ENCODE assay signal across 8 cellular contexts in the genomic region with DNA sequence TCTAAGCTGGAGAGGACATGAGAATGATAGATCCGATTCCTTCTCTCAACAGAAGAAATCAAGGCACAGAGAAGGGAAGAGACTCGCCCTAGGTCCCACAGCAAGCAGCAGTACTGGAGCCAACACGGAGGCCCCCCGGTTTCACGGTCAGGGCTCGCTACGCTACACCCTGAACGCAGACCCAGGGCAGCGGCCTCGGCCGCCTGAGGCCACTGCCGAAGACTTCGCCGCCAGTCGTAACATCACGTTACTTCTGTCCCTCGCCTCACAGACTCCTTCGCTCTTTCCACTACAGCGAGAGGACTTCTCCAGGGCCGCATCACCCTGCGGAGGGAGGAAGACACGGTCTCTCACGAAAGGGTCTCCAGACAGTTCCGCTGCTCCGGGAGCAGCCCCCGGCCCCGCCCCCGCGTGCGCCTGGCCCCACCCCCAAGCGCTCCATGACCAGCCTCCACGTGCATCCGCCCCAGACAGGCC. TPM values are rescaled to one million over a fixed set of nuclear protein-coding genes. Genes with fewer than 3 reads are reported as not detected.
DNase-seq lines count a peak whose midpoint lies in the region; ATAC-seq and TF ChIP-seq lines count a peak whose summit lies in the region.

No MANE protein-coding gene starts in this region.

- intact Hi-C loops in CD4-positive, alpha-beta memory T cell (cut with micrococcal nuclease): loop anchor here (1.0 to 10.0 kb wide), 3 partner anchors 32 to 132 kb away; a partner anchor contains a TSS
- intact Hi-C loops in esophagus muscularis mucosa (cut with DNase I): no loop called here

- peak overlapping the region; percentile 48 to 82 for H3K4me3 ChIP-seq in CD4-positive, alpha-beta memory T cell (ENCODE audit: low read length in 2 of 2)
- H3K4me3 ChIP-seq in OCI-LY1 (ENCODE audit: low read depth, low read length, poor library complexity, severe bottlenecking) (peak overlapping the region; percentile 73), esophagus muscularis mucosa (peak overlapping the region; percentile 80 to 89 (median 84)), trophoblast cell (ENCODE audit: low read depth, low read length) (peak overlapping the region; percentile 72)

- H3K4me3 Mint-ChIP-seq in CD4-positive, alpha-beta memory T cell: peak overlapping the region; percentile 91 to 99 (median 93)

- H3K27me3 ChIP-seq in CD4-positive, alpha-beta memory T cell (ENCODE audit: insufficient read depth, low read length): no peaks in the 10 kb centered on the region
- no peaks in the 10 kb centered on the region for H3K27me3 ChIP-seq in OCI-LY1 (ENCODE audit: insufficient read depth, low read length)
- H3K27me3 ChIP-seq in esophagus muscularis mucosa: no peaks in the 10 kb centered on the region
- H3K27me3 ChIP-seq in trophoblast cell (ENCODE audit: insufficient read depth, low read length): no peaks in the 10 kb centered on the region

- CTCF ChIA-PET in CD4-positive, alpha-beta memory T cell (lab: Charles Lee; ENCODE audit: partially characterized antibody): interaction anchor here (0.9 to 2.6 kb wide), 5 partner anchors 9 to 409 kb away, joined by 3 to 9 read pairs (median 4); no protein-coding TSS in a partner anchor

- H3K79me2 ChIP-seq in OCI-LY1 (ENCODE audit: insufficient read depth, low read length) (peaks cover 3% of the 10 kb centered on the region), trophoblast cell (ENCODE audit: control insufficient read depth, insufficient read depth, low read length, poor library complexity) (peaks cover 6% of the 10 kb centered on the region)

- H3K14ac ChIP-seq in trophoblast cell (ENCODE audit: low read length): peak overlapping the region; percentile 16

- H3K36me3 ChIP-seq in CD4-positive, alpha-beta memory T cell (ENCODE audit: insufficient read depth, low read length): no peaks in the 10 kb centered on the region
- H3K36me3 ChIP-seq in OCI-LY1 (ENCODE audit: insufficient read depth, low read length): no peaks in the 10 kb centered on the region
- no peaks in the 10 kb centered on the region for H3K36me3 ChIP-seq in esophagus muscularis mucosa
- H3K36me3 ChIP-seq in trophoblast cell (ENCODE audit: control insufficient read depth in 1 of 2, insufficient read depth in 2 of 2, low read length in 2 of 2): peaks cover 0 to 4% of the 10 kb centered on the region in 2 experiments

- peaks cover 0 to 6% of the 10 kb centered on the region in 2 donors for H3K27me3 Mint-ChIP-seq in CD4-positive, alpha-beta memory T cell

- H3K36me3 Mint-ChIP-seq in CD4-positive, alpha-beta memory T cell: peaks cover 0 to 3% of the 10 kb centered on the region in 2 donors

- peaks cover 12% of the 10 kb centered on the region for H3K4me1 ChIP-seq in CD4-positive, alpha-beta memory T cell (ENCODE audit: insufficient read depth, low read length)
- H3K4me1 ChIP-seq in OCI-LY1 (ENCODE audit: insufficient read depth, low read length, severe bottlenecking) (peaks cover 12% of the 10 kb centered on the region), esophagus muscularis mucosa (peaks cover 4 to 20% (median 16%) of the 10 kb centered on the region in 4 donors), trophoblast cell (ENCODE audit: control insufficient read depth in 1 of 2, insufficient read depth in 2 of 2, low read length in 2 of 2) (peaks cover 8% of the 10 kb centered on the region in 2 experiments)

- no peak overlapping the region for H2AK5ac ChIP-seq in trophoblast cell (ENCODE audit: low read length)

- peak overlapping the region; percentile 66 for H3K27ac ChIP-seq in CD4-positive, alpha-beta memory T cell (ENCODE audit: low read depth, low read length)
- H3K27ac ChIP-seq in OCI-LY1 (ENCODE audit: low read depth, low read length, poor library complexity, severe bottlenecking) (no peak overlapping the region), esophagus muscularis mucosa (replicated peaks in 1 of 4) (peak overlapping the region; percentile 70 to 82 (median 70)), trophoblast cell (ENCODE audit: low read depth, low read length) (no peak overlapping the region)

- H4K8ac ChIP-seq in trophoblast cell (ENCODE audit: low read depth, low read length): peak overlapping the region; percentile 67

- H3F3A ChIP-seq in OCI-LY1 (ENCODE audit: insufficient read depth, low read length): no peaks in the 10 kb centered on the region

- POLR2A ChIA-PET in CD4-positive, alpha-beta memory T cell (lab: Charles Lee; ENCODE audit: partially characterized antibody): interaction anchor here (1.2 to 2.6 kb wide), 3 partner anchors 22 to 210 kb away, joined by 3 to 9 read pairs (median 4); a partner anchor contains a TSS

- 8% methylated on average over 25 of the region's 33 CpGs for WGBS in esophagus muscularis mucosa
- no CpG with 5 or more reads among the region's 33 CpGs for WGBS in trophoblast cell (ENCODE audit: extremely low coverage, insufficient coverage, insufficient read length)

- peak overlapping the region; percentile 37 for H4K91ac ChIP-seq in trophoblast cell (ENCODE audit: low read depth, low read length)

- H3K4me2 ChIP-seq in OCI-LY1 (ENCODE audit: low read length) (peak overlapping the region; percentile 69), trophoblast cell (ENCODE audit: low read length) (peak overlapping the region; percentile 83)

- peak overlapping the region; percentile 85; the same call in 1 of the 2 replicates for H2AFZ ChIP-seq in OCI-LY1 (ENCODE audit: low read length)
- H2AFZ ChIP-seq in trophoblast cell (ENCODE audit: insufficient read depth, low read length, poor library complexity): peak overlapping the region; percentile 68

- H3K18ac ChIP-seq in trophoblast cell (ENCODE audit: low read length): peak overlapping the region; percentile 38

- no peaks in the 10 kb centered on the region for H3K9me2 ChIP-seq in OCI-LY1 (ENCODE audit: low read depth, low read length)

- DNase-seq in CD4-positive, alpha-beta memory T cell: no peak
- DNase-seq in esophagus muscularis mucosa (ENCODE audit: extremely low spot score): no peak
- DNase-seq in trophoblast cell: no peak
- no peak for DNase-seq in NOMO-1 treated with dmso at 0.1 percent for 144 hours (lab: John Stamatoyannopoulos, UW; ENCODE audit: unreplicated experiment)
- no peak for DNase-seq in germinal center (ENCODE audit: low spot score)
- no peak for DNase-seq in NCI-H446 treated with DMSO at 0.1 percent for 48 hours (lab: John Stamatoyannopoulos, UW)

- H3K9me3 ChIP-seq in CD4-positive, alpha-beta memory T cell (ENCODE audit: control insufficient read depth in 1 of 2, low read length in 2 of 2): no peaks in the 10 kb centered on the region
- H3K9me3 ChIP-seq in OCI-LY1 (ENCODE audit: low read length) (no peaks in the 10 kb centered on the region), esophagus muscularis mucosa (no peaks in the 10 kb centered on the region), trophoblast cell (ENCODE audit: insufficient read depth, low read depth, low read length) (peaks cover 3% of the 10 kb centered on the region)

- TF ChIP-seq CTCF in OCI-LY1 (IDR thresholded peaks at IDR 0.05; ENCODE audit: low read length) (no peak), esophagus muscularis mucosa (IDR thresholded peaks at IDR 0.05) (no peak)

- no peak for TF ChIP-seq EP300 in esophagus muscularis mucosa (IDR thresholded peaks at IDR 0.05)

- H4K12ac ChIP-seq in trophoblast cell (ENCODE audit: low read depth, low read length): peak overlapping the region; percentile 67

- H3K23ac ChIP-seq in trophoblast cell (ENCODE audit: low read length): no peak overlapping the region

- no peak for TF ChIP-seq POLR2A in esophagus muscularis mucosa (IDR thresholded peaks at IDR 0.05; ENCODE audit: low read depth)

- no peak overlapping the region for H2BK12ac ChIP-seq in trophoblast cell (ENCODE audit: low read length)

- no peak overlapping the region for H2BK5ac ChIP-seq in trophoblast cell (ENCODE audit: low read depth, low read length, poor library complexity)

- no peak overlapping the region for H3K4ac ChIP-seq in trophoblast cell (ENCODE audit: low read depth, low read length)

- no peak overlapping the region for H2BK120ac ChIP-seq in trophoblast cell (ENCODE audit: insufficient read depth, low read length, poor library complexity)

- peak overlapping the region; percentile 93 to 97 (median 95) for H3K27ac Mint-ChIP-seq in CD4-positive, alpha-beta memory T cell

- H3K79me1 ChIP-seq in trophoblast cell (ENCODE audit: low read length): peaks cover 16% of the 10 kb centered on the region

- H3K9ac ChIP-seq in OCI-LY1 (ENCODE audit: low read length) (peak overlapping the region; percentile 66), trophoblast cell (ENCODE audit: low read length) (peak overlapping the region; percentile 68)

- H3K4me1 Mint-ChIP-seq in CD4-positive, alpha-beta memory T cell: peaks cover 5 to 17% (median 12%) of the 10 kb centered on the region in 4 donors

- no peaks in the 10 kb centered on the region for H4K20me1 ChIP-seq in OCI-LY1 (ENCODE audit: insufficient read depth, low read length)

- no peaks in the 10 kb centered on the region for H3K9me3 Mint-ChIP-seq in CD4-positive, alpha-beta memory T cell

- ATAC-seq in GM21825 (IDR thresholded peaks at IDR 0.05; ENCODE audit: unreplicated experiment): peak; percentile 13

RNA-seq across cellular contexts. Expression of a gene that starts 0.4 kb away (rescaled TPM):
- 10 to 100 TPM; 25.2 to 26.9 TPM for total RNA-seq in CD4-positive, alpha-beta memory T cell
- polyA plus RNA-seq in CD4-positive, alpha-beta memory T cell: 10 to 100 TPM in 1 of 2 donors, 1 to 10 TPM in 1; 7.2 to 10.2 TPM
- total RNA-seq in esophagus muscularis mucosa: 10 to 100 TPM; 10.9 to 18.7 (median 14.7) TPM
- polyA plus RNA-seq in trophoblast cell (2013): 35.0 and 42.5 TPM in 2 replicates

RNA-seq across cellular contexts. Expression of a gene that starts 32.0 kb away (rescaled TPM):
- total RNA-seq in CD4-positive, alpha-beta memory T cell: under 1 TPM in 1 of 2 experiments, not detected in 1; 0.35 TPM
- polyA plus RNA-seq in CD4-positive, alpha-beta memory T cell: under 1 TPM in 1 of 2 donors, not detected in 1; 0.25 TPM
- 1 to 10 TPM in 2 of 4 donors, under 1 TPM in 2; 0.78 to 2.5 (median 1.7) TPM for total RNA-seq in esophagus muscularis mucosa
- 4.3 and 4.7 TPM in 2 replicates for polyA plus RNA-seq in trophoblast cell (2013)

Comparison
In these comparisons a context has a peak if more than half of its experiments do, and no peak if none do; other contexts are left out.
1. H3K27ac ChIP-seq: peak in CD4-positive, alpha-beta memory T cell (single experiment) and esophagus muscularis mucosa (4 of 4); none in OCI-LY1 (single experiment) and trophoblast cell (single experiment).
2. Peak in every context shown above with its lines, with median percentiles within 50 percentile points of each other: H3K4me3 ChIP-seq.